8 cellular contexts compared by ENCODE assay signal in the genomic region with DNA sequence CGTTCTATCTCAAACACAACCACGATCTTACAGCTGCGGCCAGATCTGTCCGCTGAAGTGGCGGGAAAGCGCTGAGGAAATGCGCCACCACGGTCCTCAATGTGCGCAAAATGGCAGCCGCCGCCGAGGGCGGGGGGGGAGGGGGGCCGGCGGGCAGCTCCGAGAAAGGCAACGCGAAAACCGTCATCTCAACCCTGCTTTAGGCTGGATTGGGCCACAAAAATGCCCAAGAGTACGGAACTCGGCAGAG. TPM values are rescaled to one million over a fixed set of nuclear protein-coding genes. Genes with fewer than 3 reads are reported as not detected.
DNase-seq lines count a peak whose midpoint lies in the region; ATAC-seq lines count a peak whose summit lies in the region.

No MANE protein-coding gene starts in this region.

- no peaks in the 10 kb centered on the region for H3K27me3 ChIP-seq in ectodermal cell (ENCODE audit: control insufficient read depth, insufficient read depth, low read length, poor library complexity, severe bottlenecking)

- peaks cover 51% of the 10 kb centered on the region for H3K36me3 Mint-ChIP-seq in activated CD4-positive, alpha-beta T cell treated with anti-CD3 and anti-CD28 coated beads, Interleukin-2, amount 10 ng/mL, durations not matched to agents 7 days and 5 days (ENCODE audit: low read depth)
- peaks cover 32% of the 10 kb centered on the region for H3K36me3 Mint-ChIP-seq in memory B cell

- peaks cover 37% of the 10 kb centered on the region for H3K36me3 ChIP-seq in ectodermal cell (ENCODE audit: control insufficient read depth, insufficient read depth, low read length)

- peak overlapping the region; percentile 91 for H3K4me3 Mint-ChIP-seq in activated CD4-positive, alpha-beta T cell treated with anti-CD3 and anti-CD28 coated beads, Interleukin-2, amount 10 ng/mL, durations not matched to agents 7 days and 5 days
- peak overlapping the region; percentile 99 for H3K4me3 Mint-ChIP-seq in memory B cell

- peaks cover 19% of the 10 kb centered on the region for H3K4me1 ChIP-seq in ectodermal cell (ENCODE audit: control insufficient read depth, insufficient read depth, low read length)

- ATAC-seq in GM18498 (IDR thresholded peaks at IDR 0.05; ENCODE audit: unreplicated experiment) (peak; percentile 42), HG02588 (IDR thresholded peaks at IDR 0.05; ENCODE audit: unreplicated experiment) (peak; percentile 30), memory B cell (ENCODE audit: low read depth) (peak; percentile 47)

- H3K9me3 Mint-ChIP-seq in activated CD4-positive, alpha-beta T cell treated with anti-CD3 and anti-CD28 coated beads, Interleukin-2, amount 10 ng/mL, durations not matched to agents 7 days and 5 days, result no peaks in the 10 kb centered on the region
- no peaks in the 10 kb centered on the region for H3K9me3 Mint-ChIP-seq in memory B cell

- POLR2A ChIA-PET in activated CD4-positive, alpha-beta T cell treated with anti-CD3 and anti-CD28 coated beads, Interleukin-2, amount 10 ng/mL, durations not matched to agents 7 days and 5 days (lab: Charles Lee), result interaction anchor here (0.7 to 1.5 kb wide), 4 partner anchors 8 to 148 kb away, joined by 3 to 16 read pairs (median 4); partner anchors contain the start of genes DHX57, HNRNPLL and MORN2

- no peaks in the 10 kb centered on the region for H3K9me3 ChIP-seq in ectodermal cell (ENCODE audit: control insufficient read depth, low read length)

- H3K27me3 Mint-ChIP-seq in activated CD4-positive, alpha-beta T cell treated with anti-CD3 and anti-CD28 coated beads, Interleukin-2, amount 10 ng/mL, durations not matched to agents 7 days and 5 days, result no peaks in the 10 kb centered on the region
- no peaks in the 10 kb centered on the region for H3K27me3 Mint-ChIP-seq in memory B cell

- peak overlapping the region; percentile 99 for H3K27ac Mint-ChIP-seq in activated CD4-positive, alpha-beta T cell treated with anti-CD3 and anti-CD28 coated beads, Interleukin-2, amount 10 ng/mL, durations not matched to agents 7 days and 5 days
- peak overlapping the region; percentile 100 for H3K27ac Mint-ChIP-seq in memory B cell

- H3K4me1 Mint-ChIP-seq in activated CD4-positive, alpha-beta T cell treated with anti-CD3 and anti-CD28 coated beads, Interleukin-2, amount 10 ng/mL, durations not matched to agents 7 days and 5 days, result peaks cover 57% of the 10 kb centered on the region
- peaks cover 35% of the 10 kb centered on the region for H3K4me1 Mint-ChIP-seq in memory B cell

- CTCF ChIA-PET in activated CD4-positive, alpha-beta T cell treated with anti-CD3 and anti-CD28 coated beads, Interleukin-2, amount 10 ng/mL, durations not matched to agents 7 days and 5 days (lab: Charles Lee), result interaction anchor here (0.7 to 1.4 kb wide), 5 partner anchors 68 to 215 kb away, joined by 3 to 5 read pairs (median 3); no protein-coding TSS in a partner anchor

- peak overlapping the region; percentile 85 for H3K27ac ChIP-seq in ectodermal cell (ENCODE audit: insufficient read depth, low read depth, low read length, poor library complexity, severe bottlenecking)

- WGBS in ectodermal cell, 2 experiments, result 0% methylated on average over 21 of the region's 21 CpGs

- DNase-seq in NCI-H146 (lab: John Stamatoyannopoulos, UW) (peak; percentile 73), memory B cell (ENCODE audit: low spot score in 2 of 2) (no peak), retina (no peak)
- DNase-seq in activated CD4-positive, alpha-beta T cell treated with anti-CD3 and anti-CD28 coated beads, Interleukin-2, amount 10 ng/mL, durations not matched to agents 7 days and 5 days, result peak; percentile 80
- DNase-seq in stimulated activated CD8-positive, alpha-beta memory T cell treated with anti-CD3 and anti-CD28 coated beads, Interleukin-12 subunit alpha, Interleukin-12 subunit beta, amount 100 ng/mL, for 4 hours (ENCODE audit: low read depth), result peak; percentile 66

- peak overlapping the region; percentile 72 for H3K4me3 ChIP-seq in ectodermal cell (ENCODE audit: insufficient read depth, low read depth, low read length)

RNA-seq across cellular contexts. Expression of gene SRSF7, which starts 0.4 kb away (rescaled TPM):
- total RNA-seq in activated CD4-positive, alpha-beta T cell treated with anti-CD3 and anti-CD28 coated beads, Interleukin-2, amount 10 ng/mL, durations not matched to agents 7 days and 5 days, result 100 to 1,000 TPM; 225 to 272 TPM
- polyA plus RNA-seq in ectodermal cell (2013, experiment 1 of 4), result 337 TPM
- 365 TPM for polyA plus RNA-seq in ectodermal cell (2013, experiment 2 of 4)
- polyA plus RNA-seq in ectodermal cell (2013, experiment 3 of 4), result 357 TPM
- polyA plus RNA-seq in ectodermal cell (2013, experiment 4 of 4), result 354 TPM

RNA-seq across cellular contexts. Expression of gene GEMIN6, which starts 27.3 kb away (rescaled TPM):
- total RNA-seq in activated CD4-positive, alpha-beta T cell treated with anti-CD3 and anti-CD28 coated beads, Interleukin-2, amount 10 ng/mL, durations not matched to agents 7 days and 5 days, result 10 to 100 TPM; 17.5 to 18.6 TPM
- polyA plus RNA-seq in ectodermal cell (2013, experiment 1 of 4), result 14.2 TPM
- polyA plus RNA-seq in ectodermal cell (2013, experiment 2 of 4), result 12.9 TPM
- 12.8 TPM for polyA plus RNA-seq in ectodermal cell (2013, experiment 3 of 4)
- 12.5 TPM for polyA plus RNA-seq in ectodermal cell (2013, experiment 4 of 4)

Comparison
In these comparisons a context has a peak if more than half of its experiments do, and no peak if none do; other contexts are left out.
1. DNase-seq: peak in NCI-H146 (single experiment), activated CD4-positive, alpha-beta T cell treated with anti-CD3 and anti-CD28 coated beads, Interleukin-2, amount 10 ng/mL, durations not matched to agents 7 days and 5 days (single experiment) and stimulated activated CD8-positive, alpha-beta memory T cell treated with anti-CD3 and anti-CD28 coated beads, Interleukin-12 subunit alpha, Interleukin-12 subunit beta, amount 100 ng/mL, for 4 hours (single experiment); none in memory B cell (0 of 2) and retina (single experiment).
2. Peak in every context shown above with its lines, with median percentiles within 50 percentile points of each other: ATAC-seq.